11 cellular contexts compared by ENCODE assay signal in genomic region chr2:225025917-225026571, GRCh38. TPM values are rescaled to one million over a fixed set of nuclear protein-coding genes. Genes with fewer than 3 reads are reported as not detected.
A peak's percentile ranks its signal among the peaks of the same experiment; 100 is the strongest.
DNase-seq lines count a peak whose midpoint lies in the region; ATAC-seq lines count a peak whose summit lies in the region.
"Had no signal": no experiment of that assay in that cellular context is flagged by ENCODE, and none has a peak within 500 bp of the region (broad histone marks: within the 10 kb centered on the region; RNA-seq: fewer than 3 reads in every experiment).

No MANE protein-coding gene starts in this region.

- ATAC-seq in effector memory CD8-positive, alpha-beta T cell (replicated peaks), result peak; percentile 76
- ATAC-seq in stimulated activated memory B cell treated with anti-CD40 and anti-IgM and Interleukin-4, amounts not matched to agents 10 μg/mL and 1 μg/mL and 100 μg/mL, for 72 hours, result peak; percentile 50
- ATAC-seq in esophagus mucosa (no peak), HG02840 (IDR thresholded peaks at IDR 0.05; ENCODE audit: low FRiP score, unreplicated experiment) (no peak)
- ATAC-seq: HCT116 had no signal

- H3K9me3 Mint-ChIP-seq in activated CD4-positive, alpha-beta T cell treated with anti-CD3 and anti-CD28 coated beads, Interleukin-2, amount 10 ng/mL, durations not matched to agents 7 days and 5 days, result no peaks in the 10 kb centered on the region
- H3K9me3 Mint-ChIP-seq in effector memory CD8-positive, alpha-beta T cell, result no peaks in the 10 kb centered on the region
- no peaks in the 10 kb centered on the region for H3K9me3 Mint-ChIP-seq in stimulated activated memory B cell treated with anti-CD40 and anti-IgM and Interleukin-4, amounts not matched to agents 10 μg/mL and 1 μg/mL and 100 μg/mL, for 72 hours

- DNase-seq in activated CD4-positive, alpha-beta T cell treated with anti-CD3 and anti-CD28 coated beads, Interleukin-2, amount 10 ng/mL, durations not matched to agents 7 days and 5 days, result peak; percentile 35
- DNase-seq in activated CD4-positive, alpha-beta T cell treated with anti-CD3 and anti-CD28 coated beads for 48 hours, result no peak
- DNase-seq in OCI-M1 (lab: John Stamatoyannopoulos, UW) (peak; percentile 29), NCI-H2107 treated with DMSO at 0.1 percent for 48 hours (lab: John Stamatoyannopoulos, UW; ENCODE audit: unreplicated experiment) (no peak)
- DNase-seq in effector memory CD8-positive, alpha-beta T cell, result no peak
- DNase-seq: Right ventricle myocardium superior, tibial artery had no signal

- CTCF ChIA-PET in activated CD4-positive, alpha-beta T cell treated with anti-CD3 and anti-CD28 coated beads, Interleukin-2, amount 10 ng/mL, durations not matched to agents 7 days and 5 days (lab: Charles Lee), result interaction anchor here (0.5 to 0.6 kb wide), 2 partner anchors 648 to 1214 kb away, joined by 3 read pairs; no protein-coding TSS in a partner anchor

- POLR2A ChIA-PET in activated CD4-positive, alpha-beta T cell treated with anti-CD3 and anti-CD28 coated beads, Interleukin-2, amount 10 ng/mL, durations not matched to agents 7 days and 5 days (lab: Charles Lee), result no interaction called here

- peaks cover 64% of the 10 kb centered on the region for H3K4me1 Mint-ChIP-seq in activated CD4-positive, alpha-beta T cell treated with anti-CD3 and anti-CD28 coated beads, Interleukin-2, amount 10 ng/mL, durations not matched to agents 7 days and 5 days
- peaks cover 43 to 76% of the 10 kb centered on the region in 2 donors for H3K4me1 Mint-ChIP-seq in effector memory CD8-positive, alpha-beta T cell (ENCODE audit: low read depth in 2 of 2)
- peaks cover 49% of the 10 kb centered on the region for H3K4me1 Mint-ChIP-seq in stimulated activated memory B cell treated with anti-CD40 and anti-IgM and Interleukin-4, amounts not matched to agents 10 μg/mL and 1 μg/mL and 100 μg/mL, for 72 hours

- H3K36me3 Mint-ChIP-seq in activated CD4-positive, alpha-beta T cell treated with anti-CD3 and anti-CD28 coated beads, Interleukin-2, amount 10 ng/mL, durations not matched to agents 7 days and 5 days (ENCODE audit: low read depth), result peaks cover 53% of the 10 kb centered on the region
- peaks cover 7% of the 10 kb centered on the region for H3K36me3 Mint-ChIP-seq in effector memory CD8-positive, alpha-beta T cell (ENCODE audit: insufficient read depth)
- peaks cover 52% of the 10 kb centered on the region for H3K36me3 Mint-ChIP-seq in stimulated activated memory B cell treated with anti-CD40 and anti-IgM and Interleukin-4, amounts not matched to agents 10 μg/mL and 1 μg/mL and 100 μg/mL, for 72 hours

- peak overlapping the region; percentile 65 for H3K27ac Mint-ChIP-seq in activated CD4-positive, alpha-beta T cell treated with anti-CD3 and anti-CD28 coated beads, Interleukin-2, amount 10 ng/mL, durations not matched to agents 7 days and 5 days
- H3K27ac Mint-ChIP-seq in effector memory CD8-positive, alpha-beta T cell, result peak overlapping the region; percentile 60 to 63
- H3K27ac Mint-ChIP-seq in stimulated activated memory B cell treated with anti-CD40 and anti-IgM and Interleukin-4, amounts not matched to agents 10 μg/mL and 1 μg/mL and 100 μg/mL, for 72 hours, result peak overlapping the region; percentile 57

- no peak overlapping the region for H3K4me3 Mint-ChIP-seq in activated CD4-positive, alpha-beta T cell treated with anti-CD3 and anti-CD28 coated beads, Interleukin-2, amount 10 ng/mL, durations not matched to agents 7 days and 5 days
- H3K4me3 Mint-ChIP-seq in effector memory CD8-positive, alpha-beta T cell, result peak overlapping the region; percentile 13 to 28
- H3K4me3 Mint-ChIP-seq in stimulated activated memory B cell treated with anti-CD40 and anti-IgM and Interleukin-4, amounts not matched to agents 10 μg/mL and 1 μg/mL and 100 μg/mL, for 72 hours, result peak overlapping the region; percentile 28

- H3K27me3 Mint-ChIP-seq in activated CD4-positive, alpha-beta T cell treated with anti-CD3 and anti-CD28 coated beads, Interleukin-2, amount 10 ng/mL, durations not matched to agents 7 days and 5 days, result no peaks in the 10 kb centered on the region
- no peaks in the 10 kb centered on the region for H3K27me3 Mint-ChIP-seq in effector memory CD8-positive, alpha-beta T cell
- H3K27me3 Mint-ChIP-seq in stimulated activated memory B cell treated with anti-CD40 and anti-IgM and Interleukin-4, amounts not matched to agents 10 μg/mL and 1 μg/mL and 100 μg/mL, for 72 hours, result no peaks in the 10 kb centered on the region

RNA-seq across cellular contexts. Expression of gene DOCK10, which starts 16.2 kb away (rescaled TPM):
- 100 to 1,000 TPM; 269 to 281 TPM for total RNA-seq in activated CD4-positive, alpha-beta T cell treated with anti-CD3 and anti-CD28 coated beads, Interleukin-2, amount 10 ng/mL, durations not matched to agents 7 days and 5 days
- 6.7 TPM for total RNA-seq in esophagus mucosa

Comparison
In these comparisons a context has a peak if more than half of its experiments do, and no peak if none do; other contexts are left out.
1. DNase-seq: peak in activated CD4-positive, alpha-beta T cell treated with anti-CD3 and anti-CD28 coated beads, Interleukin-2, amount 10 ng/mL, durations not matched to agents 7 days and 5 days (single experiment) and OCI-M1 (single experiment); none in activated CD4-positive, alpha-beta T cell treated with anti-CD3 and anti-CD28 coated beads for 48 hours (single experiment), effector memory CD8-positive, alpha-beta T cell (0 of 3) and NCI-H2107 treated with DMSO at 0.1 percent for 48 hours (single experiment).
2. ATAC-seq: peak in effector memory CD8-positive, alpha-beta T cell (single experiment) and stimulated activated memory B cell treated with anti-CD40 and anti-IgM and Interleukin-4, amounts not matched to agents 10 μg/mL and 1 μg/mL and 100 μg/mL, for 72 hours (single experiment); none in esophagus mucosa (single experiment) and HG02840 (single experiment).
3. RNA of gene DOCK10, which starts 16.2 kb away (total RNA-seq): 269 to 281 TPM in activated CD4-positive, alpha-beta T cell treated with anti-CD3 and anti-CD28 coated beads, Interleukin-2, amount 10 ng/mL, durations not matched to agents 7 days and 5 days; 6.7 TPM in esophagus mucosa (single experiment); every median in the first group is over 10 times any median in the second.
4. Peak in every context shown above with its lines, with median percentiles within 50 percentile points of each other: H3K27ac Mint-ChIP-seq.